ENCODE assay signal across 10 cellular contexts in the genomic region with DNA sequence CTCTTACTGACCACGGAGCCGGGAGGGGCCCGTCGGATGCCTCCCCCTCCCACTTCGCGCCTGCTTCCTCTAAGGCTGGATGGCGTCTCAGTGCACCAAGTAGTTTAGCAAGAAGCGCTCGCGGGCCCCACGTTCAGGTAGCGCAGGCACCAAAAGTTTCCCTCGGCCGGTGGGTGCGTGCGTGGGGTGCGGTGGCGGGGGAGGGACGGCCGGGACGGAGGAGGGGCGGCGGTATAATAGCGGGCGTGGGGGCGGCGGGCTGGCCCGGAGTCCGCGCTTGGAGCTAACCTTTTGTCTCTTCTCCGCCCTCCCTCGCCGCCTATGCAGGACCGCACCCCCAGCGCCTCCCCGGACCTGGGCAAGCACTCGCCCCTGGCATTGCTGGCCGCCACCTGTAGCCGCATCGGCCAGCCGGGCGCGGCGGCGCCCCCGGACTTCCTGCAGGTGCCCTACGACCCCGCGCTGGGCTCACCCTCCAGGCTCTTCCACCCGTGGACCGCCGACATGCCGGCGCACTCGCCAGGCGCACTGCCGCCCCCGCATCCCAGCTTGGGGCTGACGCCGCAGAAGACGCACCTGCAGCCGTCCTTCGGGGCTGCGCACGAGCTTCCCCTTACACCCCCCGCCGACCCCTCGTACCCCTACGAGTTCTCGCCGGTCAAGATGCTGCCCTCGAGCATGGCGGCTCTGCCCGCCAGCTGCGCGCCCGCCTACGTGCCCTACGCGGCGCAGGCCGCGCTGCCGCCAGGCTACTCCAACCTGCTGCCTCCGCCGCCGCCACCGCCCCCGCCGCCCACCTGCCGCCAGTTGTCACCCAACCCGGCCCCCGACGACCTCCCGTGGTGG. TPM values are rescaled to one million over a fixed set of nuclear protein-coding genes. Genes with fewer than 3 reads are reported as not detected.
DNase-seq lines count a peak whose midpoint lies in the region; ATAC-seq, FAIRE-seq and TF ChIP-seq lines count a peak whose summit lies in the region.
"Had no signal": no experiment of that assay in that cellular context is flagged by ENCODE, and none has a peak within 500 bp of the region (broad histone marks: within the 10 kb centered on the region; RNA-seq: fewer than 3 reads in every experiment).

No MANE protein-coding gene starts in this region.

- no peak for FAIRE-seq in GM12878 (lab: Jason Lieb, UNC)
- FAIRE-seq: TTC549 had no signal

- H3K4me3 ChIP-seq in GM12878 (no peak overlapping the region), mucosa of rectum (ENCODE audit: low read length in 2 of 2) (peak overlapping the region; percentile 65 to 69), aorta (ENCODE audit: low read length in 2 of 2) (peak overlapping the region; percentile 5 to 56)

- H3K9ac ChIP-seq in GM12878 (ENCODE audit: control insufficient read depth, insufficient read depth, low read length) (no peak overlapping the region), mucosa of rectum (ENCODE audit: low read depth in 1 of 2, low read length in 2 of 2) (peak overlapping the region in 1 of 2 donors; percentile 41)

- SMC1A ChIA-PET in GM12878 (lab: Charles Lee; ENCODE audit: uncharacterized antibody, unreplicated experiment) = no interaction called here

- no peak for TF ChIP-seq POLR2A in GM12878 (IDR thresholded peaks at IDR 0.05; ENCODE audit: low read depth, low read length)

- intact Hi-C loops in GM12878 (cut with micrococcal nuclease; ENCODE audit: unreplicated experiment) (loop anchor here (5.0 kb wide), 2 partner anchors 309 to 479 kb away; no protein-coding TSS in a partner anchor), aorta (cut with DNase I) (loop anchor here (5.0 to 10.0 kb wide), 5 partner anchors 56 to 301 kb away; partner anchors contain the start of genes ERICH2 (in 1 of the 2) and GAD1 (in 1 of the 2))

- BruUV-seq in GM12878 (replicated peaks; lab: Mats Ljungman, UMichigan) = no TSS peak

- POLR2A ChIA-PET in GM12878 (lab: Charles Lee) = no interaction called here

- H3K79me2 ChIP-seq in GM12878 (ENCODE audit: control insufficient read depth, insufficient read depth, low read length) = no peaks in the 10 kb centered on the region

- DNase-seq in stimulated activated CD4-positive, alpha-beta T cell treated with anti-CD3 and anti-CD28 coated beads, Interleukin-4, amount 100 ng/mL, for 1 hour = peak; percentile 15
- DNase-seq in stimulated activated CD4-positive, alpha-beta T cell treated with anti-CD3 and anti-CD28 coated beads, Interleukin-1b, Interleukin-23, amount 100 ng/mL, for 48 hours = no peak
- DNase-seq in GM12878 (ENCODE audit: low read depth, low spot score) = no peak
- no peak for DNase-seq in aorta
- no peak for DNase-seq in amniotic stem cell (lab: John Stamatoyannopoulos, UW)
- no peak for DNase-seq in NCI-H2107 treated with DMSO at 0.1 percent for 48 hours (lab: John Stamatoyannopoulos, UW; ENCODE audit: unreplicated experiment)
- DNase-seq: DND-41 had no signal

- H3K27me3 ChIP-seq in GM12878 (replicated peaks in 1 of 2; ENCODE audit: control insufficient read depth in 2 of 2, insufficient read depth in 2 of 2, low read length in 1 of 2) (peaks cover 29 to 39% of the 10 kb centered on the region in 2 experiments), mucosa of rectum (ENCODE audit: control insufficient read depth in 2 of 2, insufficient read depth in 2 of 2, low read length in 2 of 2) (peaks cover 15 to 37% of the 10 kb centered on the region in 2 donors), aorta (ENCODE audit: control insufficient read depth in 1 of 2, insufficient read depth in 2 of 2, low read length in 1 of 2) (no peaks in the 10 kb centered on the region)

- CTCF ChIA-PET in GM12878 (lab: Yijun Ruan, JAX) = interaction anchor here (0.6 to 1.3 kb wide), 5 partner anchors 32 to 389 kb away, joined by 3 to 4 read pairs (median 3); no protein-coding TSS in a partner anchor

- H3K9me3 ChIP-seq in GM12878 (replicated peaks; ENCODE audit: control insufficient read depth, insufficient read depth, low read length) = no peaks in the 10 kb centered on the region; the same call in 2 of the 3 replicates
- H3K9me3 ChIP-seq in mucosa of rectum (ENCODE audit: control insufficient read depth in 2 of 2, low read length in 2 of 2) = no peaks in the 10 kb centered on the region
- no peaks in the 10 kb centered on the region for H3K9me3 ChIP-seq in aorta (ENCODE audit: control insufficient read depth, low read length)

- no peaks in the 10 kb centered on the region; the same call in 1 of the 2 replicates for H3K4me1 ChIP-seq in GM12878 (ENCODE audit: control insufficient read depth, insufficient read depth, low read length)
- H3K4me1 ChIP-seq in mucosa of rectum (ENCODE audit: control insufficient read depth in 2 of 2, insufficient read depth in 2 of 2, low read length in 2 of 2) = peaks cover 11 to 16% of the 10 kb centered on the region in 2 donors
- no peaks in the 10 kb centered on the region for H3K4me1 ChIP-seq in aorta (ENCODE audit: control insufficient read depth in 1 of 2, insufficient read depth in 2 of 2, low read length in 2 of 2)

- H3K27ac ChIP-seq in GM12878 (ENCODE audit: control insufficient read depth, insufficient read depth) (no peak overlapping the region), mucosa of rectum (ENCODE audit: low read depth in 2 of 2, low read length in 2 of 2) (no peak overlapping the region), aorta (ENCODE audit: low read depth in 1 of 2, low read length in 2 of 2) (no peak overlapping the region)

- 0 out of 2 replicates have a peak overlapping the region, but pooled peaks have one; percentile 25 for H3K4me2 ChIP-seq in GM12878 (ENCODE audit: control insufficient read depth, insufficient read depth)

- ATAC-seq in GM12878 (no peak; the same call in 2 of the 3 replicates), aorta (ENCODE audit: low FRiP score) (no peak), HG02610 (IDR thresholded peaks at IDR 0.05; ENCODE audit: unreplicated experiment) (no peak)

- H2AFZ ChIP-seq in GM12878 (ENCODE audit: control insufficient read depth, low read depth, low read length) = no peak overlapping the region

- no peak for TF ChIP-seq RAD21 in GM12878 (IDR thresholded peaks at IDR 0.05; ENCODE audit: insufficient read depth, low read depth, low read length)

- no peaks in the 10 kb centered on the region; the same call in 1 of the 2 replicates for H4K20me1 ChIP-seq in GM12878 (ENCODE audit: control insufficient read depth, insufficient read depth)

- RAD21 ChIA-PET in GM12878 (lab: Charles Lee; ENCODE audit: unreplicated experiment) = interaction anchor here (1.3 kb wide), 1 partner anchor 37 kb away, joined by 3 read pairs; no protein-coding TSS in a partner anchor

- no peak for TF ChIP-seq EP300 in GM12878 (IDR thresholded peaks at IDR 0.05; ENCODE audit: borderline replicate concordance in 1 of 2, control insufficient read depth in 1 of 2, low read depth in 2 of 2, low read length in 2 of 2)

- in situ Hi-C loops in GM12878 (cut with MboI) = no loop called here

- H3K36me3 ChIP-seq in GM12878 (ENCODE audit: control insufficient read depth in 2 of 2, insufficient read depth in 2 of 2, low read length in 1 of 2) (no peaks in the 10 kb centered on the region), mucosa of rectum (ENCODE audit: control insufficient read depth in 2 of 2, insufficient read depth in 2 of 2, low read length in 2 of 2) (no peaks in the 10 kb centered on the region), aorta (ENCODE audit: control insufficient read depth in 1 of 2, insufficient read depth in 2 of 2, low read length in 1 of 2) (no peaks in the 10 kb centered on the region)

- 26% methylated on average over 52 of the region's 95 CpGs for WGBS in GM12878 (ENCODE audit: insufficient coverage, insufficient replicate concordance, low lambda C conversion rate, missing lambda C conversion rate)
- WGBS in aorta, 2 donors = 1 to 3% methylated on average over 47 to 95 of the region's 95 CpGs

- TF ChIP-seq CTCF in GM12878 (IDR thresholded peaks at IDR 0.05 in 2 of 3, conservative IDR thresholded peaks at IDR 0.05 in 1 of 3; ENCODE audit: control insufficient read depth in 2 of 3, extremely low read depth in 1 of 3, insufficient read depth in 1 of 3, low read depth in 3 of 3, low read length in 3 of 3) = no peak

RNA-seq across cellular contexts. Expression of gene SP5, which starts 1.0 kb away (rescaled TPM):
- total RNA-seq in GM12878 (2013; cell fraction: nucleolus; rRNA removed) = not detected in 2 replicates
- total RNA-seq in GM12878 (2014; rRNA removed) (not detected in 2 replicates), GM12878 (2014; rRNA removed; fragmentation: Illumina TruSeq; extraction: Trizol) (not detected in 2 replicates), GM12878 (2021) (not detected in 2 replicates), aorta (1 to 10 TPM; 3.2 to 3.6 TPM)
- not detected for polyA plus RNA-seq in GM12878 (2011; ENCODE audit: low read depth)
- polyA plus RNA-seq in GM12878 (2011; rRNA removed) (not detected in 2 replicates), GM12878 (2014; fragmentation: Illumina TruSeq; extraction: Trizol) (not detected in 2 replicates), GM12878 (2014; fragmentation: Nextera tagmentation; extraction: Ambion mirVana) (not detected), GM12878 (2014; rRNA removed) (not detected in 2 replicates), GM12878 (2016; fragmentation: Nextera tagmentation; extraction: Ambion mirVana) (not detected), aorta (not detected)
- polyA plus RNA-seq in GM12878 (2011; cell fraction: cytosol; rRNA removed) = not detected in 2 replicates
- not detected in 2 replicates for polyA plus RNA-seq in GM12878 (2011; cell fraction: nucleus; rRNA removed)
- polyA plus RNA-seq in GM12878 (2012) = not detected in 2 replicates
- polyA minus RNA-seq in GM12878 (2011; rRNA and poly(A)+ RNA removed) = not detected in 2 replicates
- not detected in 2 replicates for polyA minus RNA-seq in GM12878 (2011; cell fraction: cytosol; rRNA and poly(A)+ RNA removed)
- polyA minus RNA-seq in GM12878 (2011; cell fraction: nucleus; rRNA and poly(A)+ RNA removed) = not detected in 2 replicates

RNA-seq across cellular contexts. Expression of gene ERICH2, which starts 54.0 kb away (rescaled TPM):
- not detected in 2 replicates for total RNA-seq in GM12878 (2013; cell fraction: nucleolus; rRNA removed)
- total RNA-seq in GM12878 (2014; rRNA removed) = not detected in 2 replicates
- not detected in 2 replicates for total RNA-seq in GM12878 (2014; rRNA removed; fragmentation: Illumina TruSeq; extraction: Trizol)
- total RNA-seq in GM12878 (2021) = not detected in 2 replicates
- polyA plus RNA-seq in GM12878 (2011; ENCODE audit: low read depth) = not detected
- polyA plus RNA-seq in GM12878 (2011; rRNA removed) = 0.33 TPM in 1 of 2 replicates, not detected in the other
- polyA plus RNA-seq in GM12878 (2011; cell fraction: cytosol; rRNA removed) = not detected in 2 replicates
- polyA plus RNA-seq in GM12878 (2011; cell fraction: nucleus; rRNA removed) = not detected in 2 replicates
- polyA plus RNA-seq in GM12878 (2012) = not detected in 2 replicates
- polyA plus RNA-seq in GM12878 (2014; fragmentation: Illumina TruSeq; extraction: Trizol) = not detected in 2 replicates
- polyA plus RNA-seq in GM12878 (2014; fragmentation: Nextera tagmentation; extraction: Ambion mirVana) = not detected
- polyA plus RNA-seq in GM12878 (2014; rRNA removed) = not detected in 2 replicates
- not detected for polyA plus RNA-seq in GM12878 (2016; fragmentation: Nextera tagmentation; extraction: Ambion mirVana)
- polyA minus RNA-seq in GM12878 (2011; rRNA and poly(A)+ RNA removed) = not detected in 2 replicates
- not detected in 2 replicates for polyA minus RNA-seq in GM12878 (2011; cell fraction: cytosol; rRNA and poly(A)+ RNA removed)
- polyA minus RNA-seq in GM12878 (2011; cell fraction: nucleus; rRNA and poly(A)+ RNA removed) = not detected in 2 replicates
- total RNA-seq in aorta = 1 to 10 TPM in 1 of 2 donors, under 1 TPM in 1; 0.69 to 1.3 TPM
- 1 to 10 TPM in 1 of 2 donors, not detected in 1; 3.0 TPM for polyA plus RNA-seq in aorta

Comparison
In these comparisons a context has a peak if more than half of its experiments do, and no peak if none do; other contexts are left out.
1. RNA of gene SP5, which starts 1.0 kb away (total RNA-seq): 3.2 to 3.6 TPM in aorta; not detected in GM12878; every median in the first group is over 4 times any median in the second.